In genomic region chr2:238108423-238109201, GRCh38 we compare ENCODE assay signal across 8 cellular contexts. TPM values are rescaled to one million over a fixed set of nuclear protein-coding genes. Genes with fewer than 3 reads are reported as not detected.
A peak's percentile ranks its signal among the peaks of the same experiment; 100 is the strongest.
DNase-seq lines count a peak whose midpoint lies in the region; ATAC-seq and TF ChIP-seq lines count a peak whose summit lies in the region.

No MANE protein-coding gene starts in this region.

- peaks cover 6% of the 10 kb centered on the region for H3K4me1 Mint-ChIP-seq in CD4-positive, alpha-beta T cell (ENCODE audit: low read depth)
- H3K4me1 Mint-ChIP-seq in activated CD8-positive, alpha-beta T cell treated with anti-CD3 and anti-CD28 coated beads, Interleukin-2, amount 10 ng/mL, durations not matched to agents 7 days and 5 days (ENCODE audit: low read depth) = peaks cover 22% of the 10 kb centered on the region
- peaks cover 3% of the 10 kb centered on the region for H3K4me1 Mint-ChIP-seq in type B pancreatic cell (ENCODE audit: unreplicated experiment)

- CTCF ChIA-PET in CD4-positive, alpha-beta T cell (lab: Charles Lee) = no interaction called here
- CTCF ChIA-PET in activated CD8-positive, alpha-beta T cell treated with anti-CD3 and anti-CD28 coated beads, Interleukin-2, amount 10 ng/mL, durations not matched to agents 7 days and 5 days (lab: Charles Lee) = interaction anchor here (0.7 to 1.8 kb wide), 7 partner anchors 31 to 247 kb away, joined by 3 to 7 read pairs (median 5); no protein-coding TSS in a partner anchor
- CTCF ChIA-PET in A673 (lab: Charles Lee) = no interaction called here

- no peak overlapping the region for H3K4me3 Mint-ChIP-seq in CD4-positive, alpha-beta T cell
- H3K4me3 Mint-ChIP-seq in activated CD8-positive, alpha-beta T cell treated with anti-CD3 and anti-CD28 coated beads, Interleukin-2, amount 10 ng/mL, durations not matched to agents 7 days and 5 days = no peak overlapping the region
- no peak overlapping the region for H3K4me3 Mint-ChIP-seq in type B pancreatic cell

- H3K27ac ChIP-seq in CD4-positive, alpha-beta T cell (ENCODE audit: low read depth, low read length) = no peak overlapping the region
- no peak overlapping the region for H3K27ac ChIP-seq in A673 (ENCODE audit: low read depth, low read length, poor library complexity, severe bottlenecking)

- no peaks in the 10 kb centered on the region for H3K27me3 ChIP-seq in CD4-positive, alpha-beta T cell (ENCODE audit: control insufficient read depth, insufficient read depth, low read length)
- H3K27me3 ChIP-seq in A673 (replicated peaks; ENCODE audit: insufficient read depth, low read depth, low read length, poor library complexity) = no peaks in the 10 kb centered on the region

- no peaks in the 10 kb centered on the region for H3K36me3 ChIP-seq in A673 (ENCODE audit: insufficient read depth, low read length, poor library complexity, severe bottlenecking)

- H3K9me3 ChIP-seq in CD4-positive, alpha-beta T cell (ENCODE audit: control insufficient read depth, low read length) = peaks cover 9% of the 10 kb centered on the region
- H3K9me3 ChIP-seq in A673 (ENCODE audit: low read depth, low read length, poor library complexity, severe bottlenecking) = no peaks in the 10 kb centered on the region

- no peak for TF ChIP-seq CTCF in CD4-positive, alpha-beta T cell (IDR thresholded peaks at IDR 0.05)
- no peak for TF ChIP-seq CTCF in type B pancreatic cell (conservative IDR thresholded peaks at IDR 0.05)
- no peak for TF ChIP-seq CTCF in A673 (conservative IDR thresholded peaks at IDR 0.05; ENCODE audit: low read depth, low read length)

- no peak overlapping the region for H3K27ac Mint-ChIP-seq in CD4-positive, alpha-beta T cell
- H3K27ac Mint-ChIP-seq in activated CD8-positive, alpha-beta T cell treated with anti-CD3 and anti-CD28 coated beads, Interleukin-2, amount 10 ng/mL, durations not matched to agents 7 days and 5 days = peak overlapping the region; percentile 68
- H3K27ac Mint-ChIP-seq in type B pancreatic cell = no peak overlapping the region

- H3K4me3 ChIP-seq in A673 (ENCODE audit: low read depth, low read length, poor library complexity, severe bottlenecking) = no peak overlapping the region

- peak in 3 of 10 experiments; percentile 5 to 33 (median 8) for DNase-seq in CD4-positive, alpha-beta T cell
- DNase-seq in activated CD8-positive, alpha-beta T cell treated with anti-CD3 and anti-CD28 coated beads, Interleukin-2, amount 10 ng/mL, durations not matched to agents 7 days and 5 days = peak; percentile 62
- DNase-seq in type B pancreatic cell (ENCODE audit: extremely low spot score, unreplicated experiment) (peak; percentile 65), anterior cingulate cortex (lab: John Stamatoyannopoulos, UW) (no peak), A673 (ENCODE audit: low spot score) (no peak)
- DNase-seq in stimulated activated CD8-positive, alpha-beta memory T cell treated with anti-CD3 and anti-CD28 coated beads, Interleukin-4, amount 100 ng/mL, for 48 hours = no peak

- no peaks in the 10 kb centered on the region for H3K9me3 Mint-ChIP-seq in CD4-positive, alpha-beta T cell
- H3K9me3 Mint-ChIP-seq in activated CD8-positive, alpha-beta T cell treated with anti-CD3 and anti-CD28 coated beads, Interleukin-2, amount 10 ng/mL, durations not matched to agents 7 days and 5 days (ENCODE audit: insufficient read depth) = peaks cover 17% of the 10 kb centered on the region
- no peaks in the 10 kb centered on the region for H3K9me3 Mint-ChIP-seq in type B pancreatic cell

- intact Hi-C loops in CD4-positive, alpha-beta T cell (cut with DNase I, micrococcal nuclease) = no loop called here
- intact Hi-C loops in A673 (cut with micrococcal nuclease; ENCODE audit: unreplicated experiment) = no loop called here

- no peaks in the 10 kb centered on the region for H3K36me3 Mint-ChIP-seq in CD4-positive, alpha-beta T cell (ENCODE audit: low read depth)
- no peaks in the 10 kb centered on the region for H3K36me3 Mint-ChIP-seq in activated CD8-positive, alpha-beta T cell treated with anti-CD3 and anti-CD28 coated beads, Interleukin-2, amount 10 ng/mL, durations not matched to agents 7 days and 5 days (ENCODE audit: low read depth)
- H3K36me3 Mint-ChIP-seq in type B pancreatic cell = no peaks in the 10 kb centered on the region

- no peaks in the 10 kb centered on the region for H3K4me1 ChIP-seq in A673 (ENCODE audit: insufficient read depth, low read length, poor library complexity, severe bottlenecking)

- H3K27me3 Mint-ChIP-seq in CD4-positive, alpha-beta T cell = no peaks in the 10 kb centered on the region
- H3K27me3 Mint-ChIP-seq in activated CD8-positive, alpha-beta T cell treated with anti-CD3 and anti-CD28 coated beads, Interleukin-2, amount 10 ng/mL, durations not matched to agents 7 days and 5 days (ENCODE audit: low read depth) = peaks cover 3% of the 10 kb centered on the region
- H3K27me3 Mint-ChIP-seq in type B pancreatic cell = no peaks in the 10 kb centered on the region

- BruUV-seq in A673 (replicated peaks; lab: Mats Ljungman, UMichigan) = no TSS peak

- POLR2A ChIA-PET in CD4-positive, alpha-beta T cell (lab: Charles Lee) = no interaction called here
- POLR2A ChIA-PET in activated CD8-positive, alpha-beta T cell treated with anti-CD3 and anti-CD28 coated beads, Interleukin-2, amount 10 ng/mL, durations not matched to agents 7 days and 5 days (lab: Charles Lee) = interaction anchor here (0.6 to 1.0 kb wide), 4 partner anchors 9 to 141 kb away, joined by 3 to 4 read pairs (median 3); no protein-coding TSS in a partner anchor
- POLR2A ChIA-PET in A673 (lab: Charles Lee; ENCODE audit: low non-redundant PET) = no interaction called here

- ATAC-seq in CD4-positive, alpha-beta T cell (ENCODE audit: poor library complexity) = peak; percentile 41
- ATAC-seq in GM19025 (IDR thresholded peaks at IDR 0.05; ENCODE audit: low read depth, unreplicated experiment) = peak; percentile 46
- ATAC-seq in HG03354 (IDR thresholded peaks at IDR 0.05; ENCODE audit: poor library complexity, severe bottlenecking, unreplicated experiment) = peak; percentile 73
- peak; percentile 78 for ATAC-seq in activated CD8-positive, alpha-beta T cell treated with anti-CD3 and anti-CD28 coated beads, Interleukin-2, amount 10 ng/mL, durations not matched to agents 7 days and 5 days

RNA-seq across cellular contexts. Expression of gene ESPNL, which starts 8.5 kb away (rescaled TPM):
- not detected for total RNA-seq in CD4-positive, alpha-beta T cell
- total RNA-seq in activated CD8-positive, alpha-beta T cell treated with anti-CD3 and anti-CD28 coated beads, Interleukin-2, amount 10 ng/mL, durations not matched to agents 7 days and 5 days = under 1 TPM; 0.10 to 0.13 TPM
- total RNA-seq in type B pancreatic cell (ENCODE audit: low replicate concordance) (0.12 and 0.24 TPM in 2 replicates), A673 (2021) (0.30 and 0.72 TPM in 2 replicates)

RNA-seq across cellular contexts. Expression of gene KLHL30, which starts 29.9 kb away (rescaled TPM):
- total RNA-seq in CD4-positive, alpha-beta T cell = not detected
- total RNA-seq in activated CD8-positive, alpha-beta T cell treated with anti-CD3 and anti-CD28 coated beads, Interleukin-2, amount 10 ng/mL, durations not matched to agents 7 days and 5 days = not detected
- total RNA-seq in type B pancreatic cell (ENCODE audit: low replicate concordance) = 0.07 TPM in 1 of 2 replicates, not detected in the other
- total RNA-seq in A673 (2021) = 0.09 TPM in 1 of 2 replicates, not detected in the other

RNA-seq across cellular contexts. Expression of gene SCLY, which starts 47.8 kb away (rescaled TPM):
- 1 to 10 TPM; 8.9 to 9.6 TPM for total RNA-seq in CD4-positive, alpha-beta T cell
- total RNA-seq in activated CD8-positive, alpha-beta T cell treated with anti-CD3 and anti-CD28 coated beads, Interleukin-2, amount 10 ng/mL, durations not matched to agents 7 days and 5 days = 10 to 100 TPM; 34.1 to 40.4 TPM
- 21.4 and 34.5 TPM in 2 replicates for total RNA-seq in type B pancreatic cell (ENCODE audit: low replicate concordance)
- total RNA-seq in A673 (2021) = 69.9 and 72.4 TPM in 2 replicates

RNA-seq across cellular contexts. Expression of gene ERFE, which starts 50.2 kb away (rescaled TPM):
- not detected for total RNA-seq in CD4-positive, alpha-beta T cell
- total RNA-seq in activated CD8-positive, alpha-beta T cell treated with anti-CD3 and anti-CD28 coated beads, Interleukin-2, amount 10 ng/mL, durations not matched to agents 7 days and 5 days = under 1 TPM; 0.37 to 0.50 TPM
- 0.29 and 3.8 TPM in 2 replicates for total RNA-seq in type B pancreatic cell (ENCODE audit: low replicate concordance)
- 6.1 and 8.6 TPM in 2 replicates for total RNA-seq in A673 (2021)

Comparison
In these comparisons a context has a peak if more than half of its experiments do, and no peak if none do; other contexts are left out.
1. DNase-seq: peak in activated CD8-positive, alpha-beta T cell treated with anti-CD3 and anti-CD28 coated beads, Interleukin-2, amount 10 ng/mL, durations not matched to agents 7 days and 5 days (single experiment) and type B pancreatic cell (single experiment); none in anterior cingulate cortex (0 of 58), stimulated activated CD8-positive, alpha-beta memory T cell treated with anti-CD3 and anti-CD28 coated beads, Interleukin-4, amount 100 ng/mL, for 48 hours (single experiment) and A673 (single experiment).
2. Peak in every context shown above with its lines, with median percentiles within 50 percentile points of each other: ATAC-seq.